In genomic region chr2:241896746-241897201, GRCh38 we compare ENCODE assay signal across 21 cellular contexts. TPM values are rescaled to one million over a fixed set of nuclear protein-coding genes. Genes with fewer than 3 reads are reported as not detected.
DNase-seq lines count a peak whose midpoint lies in the region; ATAC-seq and TF ChIP-seq lines count a peak whose summit lies in the region.
"Had no signal": no experiment of that assay in that cellular context is flagged by ENCODE, and none has a peak within 500 bp of the region (broad histone marks: within the 10 kb centered on the region; RNA-seq: fewer than 3 reads in every experiment).

No MANE protein-coding gene starts in this region.

- no peaks in the 10 kb centered on the region for H3K4me1 ChIP-seq in Peyer's patch
- H3K4me1 ChIP-seq: A549, psoas muscle had no signal

- peak overlapping the region; percentile 78 for H3K27ac Mint-ChIP-seq in activated CD4-positive, alpha-beta T cell treated with anti-CD3 and anti-CD28 coated beads, Interleukin-2, amount 10 ng/mL, durations not matched to agents 24 days and 14 days

- no peak for TF ChIP-seq POLR2A in Peyer's patch (IDR thresholded peaks at IDR 0.05)

- H3K4me3 Mint-ChIP-seq in activated CD4-positive, alpha-beta T cell treated with anti-CD3 and anti-CD28 coated beads, Interleukin-2, amount 10 ng/mL, durations not matched to agents 24 days and 14 days, result no peak overlapping the region
- H3K4me3 Mint-ChIP-seq: CD4-positive, alpha-beta T cell had no signal

- no peaks in the 10 kb centered on the region for H3K36me3 ChIP-seq in Peyer's patch
- H3K36me3 ChIP-seq: heart left ventricle, SJCRH30, tibial nerve had no signal

- ATAC-seq in GM19023 (IDR thresholded peaks at IDR 0.05; ENCODE audit: unreplicated experiment) (no peak), HG03095 (IDR thresholded peaks at IDR 0.05; ENCODE audit: unreplicated experiment) (no peak)
- ATAC-seq: naive thymus-derived CD8-positive, alpha-beta T cell had no signal

- no peak for DNase-seq in activated CD4-positive, alpha-beta T cell treated with anti-CD3 and anti-CD28 coated beads, Interleukin-2, amount 10 ng/mL, durations not matched to agents 24 days and 14 days
- no peak for DNase-seq in activated CD4-positive, alpha-beta T cell treated with anti-CD3 and anti-CD28 coated beads for 1 hour
- DNase-seq in Peyer's patch (peak in 2 of 3 donors; percentile 21 to 46), coronary artery (ENCODE audit: low spot score) (peak; percentile 72), posterior vena cava (ENCODE audit: low spot score) (peak; percentile 17), NCI-H2196 (lab: John Stamatoyannopoulos, UW; ENCODE audit: unreplicated experiment) (no peak)
- DNase-seq: DMS79; naive thymus-derived CD8-positive, alpha-beta T cell; NCI-H1417 treated with DMSO at 0.1 percent for 48 hours; NCI-H2171 treated with DMSO at 0.1 percent for 48 hours; NCI-H774; SJCRH30 had no signal

- TF ChIP-seq CTCF in Peyer's patch (IDR thresholded peaks at IDR 0.05), result no peak
- no peak for TF ChIP-seq CTCF in coronary artery (IDR thresholded peaks at IDR 0.05)

- no peak overlapping the region for H3K27ac ChIP-seq in Peyer's patch
- H3K27ac ChIP-seq in coronary artery, result no peak overlapping the region
- H3K27ac ChIP-seq: A549, heart left ventricle, psoas muscle, SJCRH30 had no signal

- peaks cover 11% of the 10 kb centered on the region for H3K4me1 Mint-ChIP-seq in activated CD4-positive, alpha-beta T cell treated with anti-CD3 and anti-CD28 coated beads, Interleukin-2, amount 10 ng/mL, durations not matched to agents 24 days and 14 days

- H3K4me3 ChIP-seq in Peyer's patch (no peak overlapping the region), coronary artery (no peak overlapping the region)
- H3K4me3 ChIP-seq: A549, heart left ventricle, psoas muscle, SJCRH30, tibial nerve had no signal

- H3K27me3 ChIP-seq in Peyer's patch, result no peaks in the 10 kb centered on the region
- H3K27me3 ChIP-seq: SJCRH30, tibial nerve had no signal

- H3K9me3 Mint-ChIP-seq in activated CD4-positive, alpha-beta T cell treated with anti-CD3 and anti-CD28 coated beads, Interleukin-2, amount 10 ng/mL, durations not matched to agents 24 days and 14 days, result peaks cover 4% of the 10 kb centered on the region
- H3K9me3 Mint-ChIP-seq: CD4-positive, alpha-beta T cell; naive thymus-derived CD8-positive, alpha-beta T cell had no signal

- peaks cover 10% of the 10 kb centered on the region for H3K36me3 Mint-ChIP-seq in activated CD4-positive, alpha-beta T cell treated with anti-CD3 and anti-CD28 coated beads, Interleukin-2, amount 10 ng/mL, durations not matched to agents 24 days and 14 days (ENCODE audit: low read depth)

- H3K9me3 ChIP-seq in Peyer's patch, result no peaks in the 10 kb centered on the region
- H3K9me3 ChIP-seq: A549, heart left ventricle, psoas muscle, SJCRH30, tibial nerve had no signal

- peaks cover 2% of the 10 kb centered on the region for H3K27me3 Mint-ChIP-seq in activated CD4-positive, alpha-beta T cell treated with anti-CD3 and anti-CD28 coated beads, Interleukin-2, amount 10 ng/mL, durations not matched to agents 24 days and 14 days
- H3K27me3 Mint-ChIP-seq: CD4-positive, alpha-beta T cell; naive thymus-derived CD8-positive, alpha-beta T cell had no signal

- intact Hi-C loops in activated CD4-positive, alpha-beta T cell treated with anti-CD3 and anti-CD28 coated beads, Interleukin-2, amount 10 ng/mL, durations not matched to agents 24 days and 14 days (cut with micrococcal nuclease), result no loop called here
- intact Hi-C loops in posterior vena cava (cut with DNase I), result no loop called here

RNA-seq across cellular contexts. Expression of gene RTP5, which starts 27.2 kb away (rescaled TPM):
- 0.07 TPM in 1 of 2 replicates, not detected in the other for total RNA-seq in activated CD4-positive, alpha-beta T cell treated with anti-CD3 and anti-CD28 coated beads, Interleukin-2, amount 10 ng/mL, durations not matched to agents 24 days and 14 days
- total RNA-seq in Peyer's patch (under 1 TPM in 1 of 4 donors, not detected in 3; 0.54 TPM), posterior vena cava (under 1 TPM in 1 of 2 donors, not detected in 1; 0.10 TPM)
- total RNA-seq: aorta; chondrocyte; heart left ventricle; naive thymus-derived CD8-positive, alpha-beta T cell; psoas muscle; SJCRH30; tibial nerve had no signal

RNA-seq across cellular contexts. Expression of gene PDCD1, which starts 38.1 kb away (rescaled TPM):
- total RNA-seq in activated CD4-positive, alpha-beta T cell treated with anti-CD3 and anti-CD28 coated beads, Interleukin-2, amount 10 ng/mL, durations not matched to agents 24 days and 14 days, result 79.6 and 83.3 TPM in 2 replicates
- 1 to 10 TPM in 2 of 4 donors, not detected in 2; 1.6 to 2.7 TPM for total RNA-seq in Peyer's patch
- under 1 TPM in 1 of 2 donors, not detected in 1; 0.38 TPM for total RNA-seq in posterior vena cava
- total RNA-seq: chondrocyte had no signal

Comparison
In these comparisons a context has a peak if more than half of its experiments do, and no peak if none do; other contexts are left out.
1. DNase-seq: peak in Peyer's patch (2 of 3), coronary artery (single experiment) and posterior vena cava (single experiment); none in activated CD4-positive, alpha-beta T cell treated with anti-CD3 and anti-CD28 coated beads, Interleukin-2, amount 10 ng/mL, durations not matched to agents 24 days and 14 days (single experiment), activated CD4-positive, alpha-beta T cell treated with anti-CD3 and anti-CD28 coated beads for 1 hour (single experiment) and NCI-H2196 (single experiment).
2. RNA of gene PDCD1, which starts 38.1 kb away (total RNA-seq): 79.6 to 83.3 TPM in activated CD4-positive, alpha-beta T cell treated with anti-CD3 and anti-CD28 coated beads, Interleukin-2, amount 10 ng/mL, durations not matched to agents 24 days and 14 days; 1.6 to 2.7 TPM in Peyer's patch and 0.38 TPM in posterior vena cava; every median in the first group is over 10 times any median in the second.